In genomic region chr10:77357611-77358010, GRCh38 we compare ENCODE assay signal across 15 cellular contexts.
A peak's percentile ranks its signal among the peaks of the same experiment; 100 is the strongest.
DNase-seq lines count a peak whose midpoint lies in the region; ATAC-seq, FAIRE-seq and TF ChIP-seq lines count a peak whose summit lies in the region.
"Had no signal": no experiment of that assay in that cellular context is flagged by ENCODE, and none has a peak within 500 bp of the region (broad histone marks: within the 10 kb centered on the region; RNA-seq: fewer than 3 reads in every experiment).

No MANE protein-coding gene starts in this region.

- intact Hi-C loops in vagina (cut with DNase I), result no loop called here
- intact Hi-C loops in CD14-positive monocyte (cut with micrococcal nuclease), result no loop called here

- no peak overlapping the region for H3K27ac Mint-ChIP-seq in CD14-positive monocyte
- H3K27ac Mint-ChIP-seq: activated CD4-positive, alpha-beta memory T cell treated with anti-CD3 and anti-CD28 coated beads, Interleukin-2, amount 10 ng/mL, durations not matched to agents 7 days and 5 days had no signal

- H3K27me3 ChIP-seq in vagina, result no peaks in the 10 kb centered on the region

- TF ChIP-seq POLR2A in H54 (IDR thresholded peaks at IDR 0.05; ENCODE audit: low read depth, low read length) (no peak), vagina (IDR thresholded peaks at IDR 0.05) (no peak)

- H3K4me1 ChIP-seq in vagina, result peaks cover 8% of the 10 kb centered on the region
- H3K4me1 ChIP-seq: lower lobe of right lung had no signal

- H3K4me3 Mint-ChIP-seq in CD14-positive monocyte, result no peak overlapping the region
- H3K4me3 Mint-ChIP-seq: activated CD4-positive, alpha-beta memory T cell treated with anti-CD3 and anti-CD28 coated beads, Interleukin-2, amount 10 ng/mL, durations not matched to agents 7 days and 5 days; IgD-negative memory B cell had no signal

- no peaks in the 10 kb centered on the region for H3K9me3 ChIP-seq in vagina
- H3K9me3 ChIP-seq: lower lobe of right lung had no signal

- H3K27me3 Mint-ChIP-seq in CD14-positive monocyte (ENCODE audit: low read depth in 3 of 3), result peaks cover 0 to 7% (median 3%) of the 10 kb centered on the region in 3 donors
- H3K27me3 Mint-ChIP-seq: activated CD4-positive, alpha-beta memory T cell treated with anti-CD3 and anti-CD28 coated beads, Interleukin-2, amount 10 ng/mL, durations not matched to agents 7 days and 5 days had no signal

- no peaks in the 10 kb centered on the region for H3K4me1 Mint-ChIP-seq in CD14-positive monocyte
- H3K4me1 Mint-ChIP-seq: activated CD4-positive, alpha-beta memory T cell treated with anti-CD3 and anti-CD28 coated beads, Interleukin-2, amount 10 ng/mL, durations not matched to agents 7 days and 5 days; IgD-negative memory B cell had no signal

- no peaks in the 10 kb centered on the region for H3K36me3 ChIP-seq in vagina
- H3K36me3 ChIP-seq: lower lobe of right lung had no signal

- no peaks in the 10 kb centered on the region for H3K36me3 Mint-ChIP-seq in CD14-positive monocyte
- H3K36me3 Mint-ChIP-seq: IgD-negative memory B cell had no signal

- peak overlapping the region; percentile 43 for H3K27ac ChIP-seq in vagina
- H3K27ac ChIP-seq: lower lobe of right lung had no signal

- TF ChIP-seq CTCF in vagina (IDR thresholded peaks at IDR 0.05), result no peak
- no peak for TF ChIP-seq CTCF in CD14-positive monocyte (IDR thresholded peaks at IDR 0.05)

- peaks cover 0 to 11% (median 2%) of the 10 kb centered on the region in 7 donors for H3K9me3 Mint-ChIP-seq in CD14-positive monocyte
- H3K9me3 Mint-ChIP-seq: IgD-negative memory B cell had no signal

- no peak for ATAC-seq in GM21825 (IDR thresholded peaks at IDR 0.05; ENCODE audit: unreplicated experiment)
- ATAC-seq: lower lobe of right lung had no signal

- DNase-seq in H54 (ENCODE audit: insufficient read length, low spot score), result peak; percentile 56
- DNase-seq in amniotic stem cell (lab: John Stamatoyannopoulos, UW), result peak; percentile 62
- DNase-seq in glomerular visceral epithelial cell (ENCODE audit: extremely low spot score), result peak; percentile 51
- DNase-seq in vagina (ENCODE audit: extremely low spot score in 2 of 2), result no peak
- DNase-seq in CD14-positive monocyte (ENCODE audit: low spot score), result no peak
- no peak for DNase-seq in activated T-cell treated with anti-CD3 and anti-CD28 coated beads, Interleukin-2, amount 50 U/mL, for 1 hour
- DNase-seq: activated CD4-positive, alpha-beta memory T cell treated with anti-CD3 and anti-CD28 coated beads, Interleukin-2, amount 10 ng/mL, durations not matched to agents 7 days and 5 days; activated naive CD4-positive, alpha-beta T cell treated with Interleukin-2 at 50 U/mL for 16 hours; DMS79 treated with DMSO at 0.1 percent for 48 hours; hippocampal formation; lower lobe of right lung; NCI-H2081 treated with DMSO at 0.1 percent for 48 hours; stimulated activated CD4-positive, alpha-beta T cell treated with anti-CD3 and anti-CD28 coated beads, Interleukin-4, amount 100 ng/mL, for 4 hours had no signal

- H3K4me3 ChIP-seq in vagina, result no peak overlapping the region
- H3K4me3 ChIP-seq: lower lobe of right lung had no signal

- peak; percentile 70 for FAIRE-seq in H54 (lab: Jason Lieb, UNC)

Comparison
In these comparisons a context has a peak if more than half of its experiments do, and no peak if none do; other contexts are left out.
1. DNase-seq: peak in H54 (single experiment), amniotic stem cell (single experiment) and glomerular visceral epithelial cell (single experiment); none in vagina (0 of 2), CD14-positive monocyte (single experiment) and activated T-cell treated with anti-CD3 and anti-CD28 coated beads, Interleukin-2, amount 50 U/mL, for 1 hour (single experiment).